ENCODE assay signal across 29 cellular contexts in the genomic region with DNA sequence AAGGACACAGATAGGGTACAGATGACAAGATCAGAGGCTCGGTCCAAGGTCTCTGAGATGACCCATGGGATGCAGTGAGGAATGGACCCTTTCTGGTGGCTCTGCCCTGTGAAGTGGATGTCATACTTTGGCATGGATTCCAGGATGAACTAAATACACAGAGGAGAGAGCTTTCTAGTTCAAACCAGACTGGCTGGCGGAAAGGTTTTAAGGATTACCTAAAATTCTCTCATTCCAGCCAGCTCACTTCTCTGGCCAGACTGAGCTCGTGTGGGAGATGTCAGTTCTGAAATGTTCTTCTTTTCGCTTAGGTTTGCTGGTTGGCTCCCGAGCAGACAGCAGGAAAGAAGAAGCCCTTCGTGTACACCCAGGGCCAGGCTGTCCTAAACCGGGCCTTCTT. TPM values are rescaled to one million over a fixed set of nuclear protein-coding genes. Genes with fewer than 3 reads are reported as not detected.
"Had no signal": no experiment of that assay in that cellular context is flagged by ENCODE, and none has a peak within 500 bp of the region (broad histone marks: within the 10 kb centered on the region; RNA-seq: fewer than 3 reads in every experiment).

No MANE protein-coding gene starts in this region.

- H3K4me2 ChIP-seq: hepatocyte had no signal

- H3K36me3 ChIP-seq: ovary had no signal

- H3K9me3 Mint-ChIP-seq: activated naive CD4-positive, alpha-beta T cell treated with anti-CD3 and anti-CD28 coated beads, Interleukin-2, amount 50 U/mL, for 24 hours; activated naive CD8-positive, alpha-beta T cell treated with anti-CD3 and anti-CD28 coated beads, Interleukin-2, amount 50 U/mL, for 24 hours; central memory CD8-positive, alpha-beta T cell; memory B cell; naive B cell; nephron progenitor cell; stimulated activated memory B cell treated with anti-CD40 and anti-IgM and Interleukin-4, amounts not matched to agents 10 μg/mL and 1 μg/mL and 100 μg/mL, for 72 hours; stimulated activated naive CD8-positive, alpha-beta T cell treated with anti-CD3 and anti-CD28 coated beads, Interleukin-15, amount 100 ng/mL, for 72 hours had no signal

- H3K9me3 ChIP-seq: gastroesophageal sphincter, neutrophil, ovary, right lobe of liver, upper lobe of left lung had no signal

- H3K27me3 Mint-ChIP-seq: activated naive CD4-positive, alpha-beta T cell treated with anti-CD3 and anti-CD28 coated beads, Interleukin-2, amount 50 U/mL, for 24 hours; activated naive CD8-positive, alpha-beta T cell treated with anti-CD3 and anti-CD28 coated beads, Interleukin-2, amount 50 U/mL, for 24 hours; central memory CD8-positive, alpha-beta T cell; memory B cell; naive B cell; progenitor cell of endocrine pancreas; stimulated activated memory B cell treated with anti-CD40 and anti-IgM and Interleukin-4, amounts not matched to agents 10 μg/mL and 1 μg/mL and 100 μg/mL, for 72 hours; stimulated activated naive CD8-positive, alpha-beta T cell treated with anti-CD3 and anti-CD28 coated beads, Interleukin-15, amount 100 ng/mL, for 72 hours had no signal

- H2AFZ ChIP-seq: hepatocyte had no signal

- DNase-seq: activated CD4-positive, alpha-beta T cell treated with anti-CD3 and anti-CD28 coated beads for 48 hours; activated CD4-positive, alpha-beta T cell treated with anti-CD3 and anti-CD28 coated beads, Interleukin-2, amount 50 U/mL, for 48 hours; activated CD8-positive, alpha-beta memory T cell treated with anti-CD3 and anti-CD28 coated beads for 24 hours; activated gamma-delta T cell treated with Interleukin-2 at 50 U/mL for 16 hours; activated naive CD8-positive, alpha-beta T cell treated with anti-CD3 and anti-CD28 coated beads, Interleukin-2, amount 50 U/mL, for 24 hours; amygdala; effector CD8-positive, alpha-beta T cell; left cardiac atrium; naive B cell; nephron progenitor cell; ovary; right lobe of liver; stimulated activated CD4-positive, alpha-beta T cell treated with anti-CD3 and anti-CD28 coated beads, Interleukin-4, amount 100 ng/mL, for 24 hours; stimulated activated naive CD8-positive, alpha-beta T cell treated with anti-CD3 and anti-CD28 coated beads, Interleukin-15, amount 100 ng/mL, for 72 hours; substantia nigra; upper lobe of left lung had no signal

- H3K27ac Mint-ChIP-seq: activated naive CD4-positive, alpha-beta T cell treated with anti-CD3 and anti-CD28 coated beads, Interleukin-2, amount 50 U/mL, for 24 hours; activated naive CD8-positive, alpha-beta T cell treated with anti-CD3 and anti-CD28 coated beads, Interleukin-2, amount 50 U/mL, for 24 hours; memory B cell; progenitor cell of endocrine pancreas; stimulated activated memory B cell treated with anti-CD40 and anti-IgM and Interleukin-4, amounts not matched to agents 10 μg/mL and 1 μg/mL and 100 μg/mL, for 72 hours; stimulated activated naive CD8-positive, alpha-beta T cell treated with anti-CD3 and anti-CD28 coated beads, Interleukin-15, amount 100 ng/mL, for 72 hours had no signal

- H3K4me3 ChIP-seq: gastroesophageal sphincter, hepatocyte, ovary, right lobe of liver, skin epidermis, upper lobe of left lung had no signal

- H3K4me3 Mint-ChIP-seq: activated naive CD4-positive, alpha-beta T cell treated with anti-CD3 and anti-CD28 coated beads, Interleukin-2, amount 50 U/mL, for 24 hours; activated naive CD8-positive, alpha-beta T cell treated with anti-CD3 and anti-CD28 coated beads, Interleukin-2, amount 50 U/mL, for 24 hours; central memory CD8-positive, alpha-beta T cell; memory B cell; naive B cell; nephron progenitor cell; stimulated activated memory B cell treated with anti-CD40 and anti-IgM and Interleukin-4, amounts not matched to agents 10 μg/mL and 1 μg/mL and 100 μg/mL, for 72 hours; stimulated activated naive CD8-positive, alpha-beta T cell treated with anti-CD3 and anti-CD28 coated beads, Interleukin-15, amount 100 ng/mL, for 72 hours had no signal

- H3K27me3 ChIP-seq: gastroesophageal sphincter, hepatocyte, neutrophil, ovary, right lobe of liver, upper lobe of left lung had no signal

- ATAC-seq: activated naive CD8-positive, alpha-beta T cell treated with anti-CD3 and anti-CD28 coated beads, Interleukin-2, amount 50 U/mL, for 24 hours; gastroesophageal sphincter; left cardiac atrium; stimulated activated memory B cell treated with anti-CD40 and anti-IgM and Interleukin-4, amounts not matched to agents 10 μg/mL and 1 μg/mL and 100 μg/mL, for 72 hours; stimulated activated naive CD8-positive, alpha-beta T cell treated with anti-CD3 and anti-CD28 coated beads, Interleukin-15, amount 100 ng/mL, for 72 hours had no signal

- H3K27ac ChIP-seq: epithelial cell of prostate, gastroesophageal sphincter, hepatocyte, neutrophil, ovary, right lobe of liver, skin epidermis, upper lobe of left lung had no signal

RNA-seq across cellular contexts. Expression of a gene that starts 42.2 kb away (rescaled TPM):
- total RNA-seq: dermis microvascular lymphatic vessel endothelial cell; T-helper 1 cell treated with Interleukin-12 subunit alpha and Interleukin-12 subunit beta and Interleukin-4 antibody, amounts not matched to agents 30 ng/mL and 1 ng/mL, for 36 hours had no signal
- polyA plus RNA-seq: keratinocyte had no signal
